In the genomic region with DNA sequence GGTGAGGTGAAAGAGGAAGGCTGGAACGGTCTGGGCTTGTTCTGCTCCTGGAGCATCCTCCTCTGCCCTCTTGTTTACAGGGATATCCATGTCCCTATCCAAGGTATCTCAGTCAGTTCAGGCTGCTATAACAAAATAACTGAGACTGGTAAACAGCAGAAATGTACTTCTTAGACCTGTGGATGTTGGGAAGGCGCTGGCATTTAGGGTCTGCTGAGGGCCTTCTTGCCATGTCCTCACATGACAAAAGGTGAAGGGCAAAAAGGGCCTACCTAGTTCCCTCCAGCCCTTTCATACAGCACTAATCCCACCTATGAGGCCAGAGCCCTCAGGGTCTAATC, we compare ENCODE assay signal across 18 cellular contexts.
"Had no signal": no experiment of that assay in that cellular context is flagged by ENCODE, and none has a peak within 500 bp of the region (broad histone marks: within the 10 kb centered on the region; RNA-seq: fewer than 3 reads in every experiment).

No MANE protein-coding gene starts in this region.

- H3K4me3 Mint-ChIP-seq: stimulated activated naive B cell treated with anti-CD40 and anti-IgM and Interleukin-4, amounts not matched to agents 10 μg/mL and 1 μg/mL and 100 μg/mL, for 72 hours; T-helper 1 cell treated with Interleukin-12 subunit alpha and Interleukin-12 subunit beta and Interleukin-4 antibody, amounts not matched to agents 30 μg/mL and 1 μg/mL, for 36 hours had no signal

- H3K9me3 ChIP-seq: heart left ventricle, thyroid gland had no signal

- H3K27ac ChIP-seq: brain microvascular endothelial cell, epithelial cell of prostate, heart left ventricle, thyroid gland, WERI-Rb-1 had no signal

- H3K36me3 ChIP-seq: brain microvascular endothelial cell, thyroid gland, WERI-Rb-1 had no signal

- H3K4me3 ChIP-seq: heart left ventricle, lung, thyroid gland had no signal

- H3K27ac Mint-ChIP-seq: stimulated activated naive B cell treated with anti-CD40 and anti-IgM and Interleukin-4, amounts not matched to agents 10 μg/mL and 1 μg/mL and 100 μg/mL, for 72 hours had no signal

- DNase-seq: activated CD8-positive, alpha-beta memory T cell treated with anti-CD3 and anti-CD28 coated beads for 24 hours; activated effector memory CD4-positive, alpha-beta T cell treated with Interleukin-2 at 50 U/mL for 16 hours; anterior cingulate cortex; brain microvascular endothelial cell; cortex of kidney; heart left ventricle; midbrain; occipital lobe; stimulated activated CD4-positive, alpha-beta T cell treated with anti-CD3 and anti-CD28 coated beads, Interleukin-2, amount 100 ng/mL, for 48 hours; stimulated activated naive B cell treated with anti-CD40 and anti-IgM and Interleukin-4, amounts not matched to agents 10 μg/mL and 1 μg/mL and 100 μg/mL, for 72 hours; thyroid gland; WERI-Rb-1 had no signal

- H3K27me3 Mint-ChIP-seq: stimulated activated naive B cell treated with anti-CD40 and anti-IgM and Interleukin-4, amounts not matched to agents 10 μg/mL and 1 μg/mL and 100 μg/mL, for 72 hours had no signal

- FAIRE-seq: frontal cortex, urothelium cell line had no signal

- H3K9me3 Mint-ChIP-seq: activated naive CD4-positive, alpha-beta T cell treated with anti-CD3 and anti-CD28 coated beads, Interleukin-2, amount 50 U/mL, for 72 hours; stimulated activated naive B cell treated with anti-CD40 and anti-IgM and Interleukin-4, amounts not matched to agents 10 μg/mL and 1 μg/mL and 100 μg/mL, for 72 hours; T-helper 1 cell treated with Interleukin-12 subunit alpha and Interleukin-12 subunit beta and Interleukin-4 antibody, amounts not matched to agents 30 μg/mL and 1 μg/mL, for 36 hours had no signal

- ATAC-seq: activated naive CD4-positive, alpha-beta T cell treated with anti-CD3 and anti-CD28 coated beads, Interleukin-2, amount 50 U/mL, for 72 hours; heart left ventricle; stimulated activated naive B cell treated with anti-CD40 and anti-IgM and Interleukin-4, amounts not matched to agents 10 μg/mL and 1 μg/mL and 100 μg/mL, for 72 hours had no signal

- H3K27me3 ChIP-seq: brain microvascular endothelial cell, heart left ventricle, thyroid gland had no signal
